ENCODE assay signal across 8 cellular contexts in the genomic region with DNA sequence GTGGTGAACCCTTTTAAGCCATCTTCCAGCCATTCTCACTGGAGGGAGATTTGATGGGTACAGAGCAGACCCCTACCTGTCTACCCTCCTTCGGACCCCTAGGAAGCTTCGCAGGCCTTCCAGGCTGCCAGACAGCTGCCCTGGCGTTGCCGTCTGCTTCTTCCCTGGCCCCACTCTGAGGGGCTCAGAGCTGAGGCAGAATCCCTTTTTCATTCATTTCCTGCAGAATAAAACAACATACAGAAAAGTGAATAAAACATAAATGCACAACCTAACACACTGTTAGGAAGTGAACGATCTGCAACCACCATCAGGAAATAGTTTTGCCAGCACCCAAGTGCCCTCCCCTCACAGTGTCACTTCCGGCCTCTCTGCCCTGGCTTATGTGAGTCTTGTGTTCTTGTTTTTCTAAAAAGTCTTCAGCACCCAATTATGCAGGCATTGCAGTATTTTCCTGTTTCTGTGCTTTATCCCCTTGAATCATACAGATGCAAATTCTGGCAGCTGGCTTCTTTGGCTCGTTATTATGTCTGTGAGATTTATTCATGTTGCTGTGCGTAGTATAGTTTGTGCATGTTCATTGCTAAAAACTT. TPM values are rescaled to one million over a fixed set of nuclear protein-coding genes. Genes with fewer than 3 reads are reported as not detected.
DNase-seq lines count a peak whose midpoint lies in the region; ATAC-seq lines count a peak whose summit lies in the region.

No MANE protein-coding gene starts in this region.

- DNase-seq in GF-D8 (lab: John Stamatoyannopoulos, UW) (peak; percentile 66), T-helper 2 cell (peak in 4 of 5 experiments; percentile 39 to 94 (median 64)), left colon (peak in 1 of 2 donors; percentile 53), OCI-M2 (lab: John Stamatoyannopoulos, UW; ENCODE audit: unreplicated experiment) (no peak)
- DNase-seq in stimulated activated CD4-positive, alpha-beta T cell treated with anti-CD3 and anti-CD28 coated beads, TNF-alpha, amount 100 ng/mL, for 4 hours (ENCODE audit: low read depth in 3 of 3) = peak in 2 of 3 experiments; percentile 33 to 44

- intact Hi-C loops in left colon (cut with DNase I, micrococcal nuclease) = no loop called here

- peak overlapping the region; percentile 22 for H3K27ac ChIP-seq in angular gyrus (ENCODE audit: low read depth, low read length)

- peak; percentile 45 for ATAC-seq in left colon
- no peak for ATAC-seq in HG03571 (IDR thresholded peaks at IDR 0.05; ENCODE audit: unreplicated experiment)
- no peak for ATAC-seq in HG03045 (IDR thresholded peaks at IDR 0.05; ENCODE audit: unreplicated experiment)

RNA-seq across cellular contexts. Expression of gene ADD1, which starts 5.6 kb away (rescaled TPM):
- 100 to 1,000 TPM; 250 to 254 TPM for total RNA-seq in left colon

RNA-seq across cellular contexts. Expression of gene SH3BP2, which starts 45.1 kb away (rescaled TPM):
- total RNA-seq in left colon = 10 to 100 TPM; 54.3 to 75.2 TPM
